ENCODE assay signal across 11 cellular contexts in the genomic region with DNA sequence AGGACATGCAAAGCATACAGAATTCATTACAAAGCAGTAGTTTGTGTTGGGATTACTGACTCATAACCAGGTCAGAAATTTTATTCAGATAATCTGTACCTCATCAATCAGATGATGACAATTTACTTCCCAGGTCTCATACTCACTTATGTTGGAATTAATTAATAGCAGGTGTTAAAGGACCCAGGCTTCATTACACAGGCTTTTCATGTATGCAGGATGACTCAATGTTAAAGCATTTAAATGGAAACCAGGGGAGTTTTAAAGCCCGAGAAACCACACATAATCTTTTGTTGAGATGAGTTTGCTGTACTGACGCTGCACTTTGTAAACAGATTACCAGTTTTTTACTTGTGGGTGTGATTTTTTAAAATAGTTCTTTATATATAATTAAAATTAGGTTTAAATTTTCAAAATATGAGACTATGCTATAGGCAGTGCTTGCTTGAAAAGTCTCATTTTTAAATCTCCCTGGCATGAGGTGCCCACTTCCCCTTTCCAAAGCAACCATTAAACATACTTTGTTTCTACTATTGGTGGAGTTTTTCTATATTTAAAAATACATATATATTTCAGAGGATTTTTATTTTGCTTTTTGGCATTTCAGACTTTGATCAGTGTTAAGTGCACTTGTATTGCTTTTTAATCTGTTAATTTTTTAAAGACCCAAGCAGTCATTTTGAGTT. TPM values are rescaled to one million over a fixed set of nuclear protein-coding genes. Genes with fewer than 3 reads are reported as not detected.
DNase-seq lines count a peak whose midpoint lies in the region; ATAC-seq and TF ChIP-seq lines count a peak whose summit lies in the region.
"Had no signal": no experiment of that assay in that cellular context is flagged by ENCODE, and none has a peak within 500 bp of the region (broad histone marks: within the 10 kb centered on the region; RNA-seq: fewer than 3 reads in every experiment).

No MANE protein-coding gene starts in this region.

- H3K4me1 Mint-ChIP-seq in MCF 10A (ENCODE audit: insufficient read depth, unreplicated experiment) (peaks cover 24% of the 10 kb centered on the region), activated B cell treated with CpG ODN at 0.5 μM for 24 hours (peaks cover 2% of the 10 kb centered on the region)

- no peak for ATAC-seq in activated B cell treated with CpG ODN at 0.5 μM for 24 hours (ENCODE audit: low read depth)
- ATAC-seq: activated naive CD4-positive, alpha-beta T cell treated with anti-CD3 and anti-CD28 coated beads, Interleukin-2, amount 50 U/mL, for 72 hours had no signal

- intact Hi-C loops in MCF 10A (cut with micrococcal nuclease): loop anchor here (10.0 kb wide), 1 partner anchor 677 kb away; no protein-coding TSS in a partner anchor
- intact Hi-C loops in breast epithelium (cut with DNase I; ENCODE audit: low total_unique reads): no loop called here
- intact Hi-C loops in activated B cell treated with CpG ODN at 0.5 μM for 24 hours (cut with micrococcal nuclease): no loop called here
- intact Hi-C loops in esophagus squamous epithelium (cut with DNase I): loop anchor here (10.0 kb wide), 1 partner anchor 593 kb away; no protein-coding TSS in a partner anchor

- WGBS in esophagus squamous epithelium, 2 donors: 13 to 44% methylated on average over 2 of the region's 2 CpGs

- H3K27ac Mint-ChIP-seq in MCF 10A (ENCODE audit: low read depth, unreplicated experiment): no peak overlapping the region
- peak overlapping the region; percentile 3 for H3K27ac Mint-ChIP-seq in activated B cell treated with CpG ODN at 0.5 μM for 24 hours

- CTCF ChIA-PET in MCF 10A (lab: Yijun Ruan, JAX): no interaction called here
- CTCF ChIA-PET in activated B cell treated with CpG ODN at 0.5 μM for 24 hours (lab: Charles Lee): interaction anchor here (2.4 kb wide), 1 partner anchor 563 kb away, joined by 13 read pairs; no protein-coding TSS in a partner anchor

- H3K27me3 ChIP-seq in breast epithelium (no peaks in the 10 kb centered on the region), esophagus squamous epithelium (no peaks in the 10 kb centered on the region)

- peaks cover 4% of the 10 kb centered on the region for H3K36me3 ChIP-seq in breast epithelium
- peaks cover 0 to 72% (median 4%) of the 10 kb centered on the region in 3 donors for H3K36me3 ChIP-seq in esophagus squamous epithelium

- TF ChIP-seq CTCF in MCF 10A (IDR thresholded peaks at IDR 0.05; ENCODE audit: unreplicated experiment) (no peak), breast epithelium (IDR thresholded peaks at IDR 0.05) (no peak), activated B cell treated with CpG ODN at 0.5 μM for 24 hours (IDR thresholded peaks at IDR 0.05) (no peak), fibroblast of villous mesenchyme (IDR thresholded peaks at IDR 0.05; ENCODE audit: insufficient read depth, low read depth, low read length) (no peak), esophagus squamous epithelium (IDR thresholded peaks at IDR 0.05) (no peak)

- TSS peak; percentile 65 for BruUV-seq in MCF 10A (replicated peaks; lab: Mats Ljungman, UMichigan)

- POLR2A ChIA-PET in MCF 10A (lab: Yijun Ruan, JAX) (interaction anchor here (3.0 kb wide), 1 partner anchor 41 kb away, joined by 7 read pairs; a partner anchor contains a TSS), activated B cell treated with CpG ODN at 0.5 μM for 24 hours (lab: Charles Lee) (no interaction called here)

- H3K4me3 Mint-ChIP-seq in MCF 10A (ENCODE audit: unreplicated experiment): no peak overlapping the region
- no peak overlapping the region for H3K4me3 Mint-ChIP-seq in activated B cell treated with CpG ODN at 0.5 μM for 24 hours
- H3K4me3 Mint-ChIP-seq: CD4-positive, CD25-positive, alpha-beta regulatory T cell had no signal

- H3K27ac ChIP-seq in breast epithelium: no peak overlapping the region
- H3K27ac ChIP-seq in esophagus squamous epithelium: peak overlapping the region in 2 of 4 donors; percentile 15 to 40

- H3K9me3 Mint-ChIP-seq in MCF 10A (ENCODE audit: unreplicated experiment) (no peaks in the 10 kb centered on the region), activated B cell treated with CpG ODN at 0.5 μM for 24 hours (no peaks in the 10 kb centered on the region)
- H3K9me3 Mint-ChIP-seq: activated naive CD4-positive, alpha-beta T cell treated with anti-CD3 and anti-CD28 coated beads, Interleukin-2, amount 50 U/mL, for 72 hours; CD4-positive, CD25-positive, alpha-beta regulatory T cell had no signal

- TF ChIP-seq POLR2A in breast epithelium (IDR thresholded peaks at IDR 0.05) (no peak), esophagus squamous epithelium (IDR thresholded peaks at IDR 0.05) (no peak)

- H3K4me3 ChIP-seq in breast epithelium: no peak overlapping the region
- no peak overlapping the region for H3K4me3 ChIP-seq in fibroblast of villous mesenchyme (ENCODE audit: low read depth, low read length)
- H3K4me3 ChIP-seq in esophagus squamous epithelium: no peak overlapping the region

- peaks cover 70% of the 10 kb centered on the region for H3K36me3 Mint-ChIP-seq in MCF 10A (ENCODE audit: insufficient read depth, unreplicated experiment)
- H3K36me3 Mint-ChIP-seq in activated B cell treated with CpG ODN at 0.5 μM for 24 hours (ENCODE audit: low read depth): peaks cover 70% of the 10 kb centered on the region

- H3K9me3 ChIP-seq in breast epithelium (no peaks in the 10 kb centered on the region), esophagus squamous epithelium (no peaks in the 10 kb centered on the region)

- no peaks in the 10 kb centered on the region for H3K27me3 Mint-ChIP-seq in MCF 10A (ENCODE audit: insufficient read depth, unreplicated experiment)
- no peaks in the 10 kb centered on the region for H3K27me3 Mint-ChIP-seq in activated B cell treated with CpG ODN at 0.5 μM for 24 hours
- H3K27me3 Mint-ChIP-seq: CD4-positive, CD25-positive, alpha-beta regulatory T cell had no signal

- no peak for DNase-seq in MCF 10A (ENCODE audit: unreplicated experiment)
- no peak for DNase-seq in breast epithelium (ENCODE audit: low spot score in 2 of 2)
- no peak for DNase-seq in activated B cell treated with CpG ODN at 0.5 μM for 24 hours
- peak; percentile 91 for DNase-seq in fibroblast of villous mesenchyme (ENCODE audit: low read depth)
- DNase-seq in anterior cingulate cortex (lab: John Stamatoyannopoulos, UW): no peak
- no peak for DNase-seq in NCI-H2029 treated with DMSO at 0.1 percent for 48 hours (lab: John Stamatoyannopoulos, UW)
- DNase-seq in activated gamma-delta T cell treated with Interleukin-2 at 50 U/mL for 16 hours: no peak
- no peak for DNase-seq in esophagus squamous epithelium (lab: John Stamatoyannopoulos, UW)
- DNase-seq: NCI-H187 had no signal

- H3K4me1 ChIP-seq in breast epithelium (peaks cover 0 to 8% of the 10 kb centered on the region in 2 donors), esophagus squamous epithelium (peaks cover 0 to 19% (median 0%) of the 10 kb centered on the region in 3 donors)

RNA-seq across cellular contexts. Expression of a gene that starts 41.0 kb away (rescaled TPM):
- total RNA-seq in MCF 10A (2022) (73.7 and 78.8 TPM in 2 replicates), breast epithelium (10 to 100 TPM; 48.6 to 66.9 (median 52.1) TPM), activated B cell treated with CpG ODN at 0.5 μM for 24 hours (52.6 and 53.7 TPM in 2 replicates), fibroblast of villous mesenchyme (30.9 and 48.4 TPM in 2 replicates), esophagus squamous epithelium (10 to 100 TPM; 18.6 to 30.1 (median 23.8) TPM)

RNA-seq across cellular contexts. Expression of a gene that starts 41.8 kb away (rescaled TPM):
- total RNA-seq in MCF 10A (2022) (25.0 and 28.5 TPM in 2 replicates), breast epithelium (10 to 100 TPM; 42.1 to 69.7 (median 48.8) TPM), activated B cell treated with CpG ODN at 0.5 μM for 24 hours (47.4 and 53.0 TPM in 2 replicates), fibroblast of villous mesenchyme (15.1 and 22.2 TPM in 2 replicates), esophagus squamous epithelium (10 to 100 TPM; 14.8 to 33.8 (median 19.8) TPM)

Comparison
In these comparisons a context has a peak if more than half of its experiments do, and no peak if none do; other contexts are left out.
1. intact Hi-C loops: an anchor here in MCF 10A (10.0 kb wide) and esophagus squamous epithelium (10.0 kb wide); none called in breast epithelium and activated B cell treated with CpG ODN at 0.5 μM for 24 hours.